In genomic region chr10:22475857-22476600, GRCh38 we compare ENCODE assay signal across 1 cellular context.
TF ChIP-seq lines count a peak whose summit lies in the region.

No MANE protein-coding gene starts in this region.

TF ChIP-seq in H1, 55 proteins besides CTCF, POLR2A, EP300 and RAD21 (continued from another document):
- 0 out of 2 replicates have a peak, but pooled peaks have one; percentile 48 for TF ChIP-seq RBBP5 (IDR thresholded peaks at IDR 0.05; ENCODE audit: borderline replicate concordance, low read depth, low read length)
